In genomic region chrX:118761950-118762725, GRCh38 we compare ENCODE assay signal across 16 cellular contexts. TPM values are rescaled to one million over a fixed set of nuclear protein-coding genes. Genes with fewer than 3 reads are reported as not detected.
DNase-seq lines count a peak whose midpoint lies in the region; ATAC-seq, FAIRE-seq and TF ChIP-seq lines count a peak whose summit lies in the region.
"Had no signal": no experiment of that assay in that cellular context is flagged by ENCODE, and none has a peak within 500 bp of the region (broad histone marks: within the 10 kb centered on the region; RNA-seq: fewer than 3 reads in every experiment).

No MANE protein-coding gene starts in this region.

- H3K9me3 ChIP-seq in neural progenitor cell (ENCODE audit: low read depth): no peaks in the 10 kb centered on the region

- DNase-seq in NCI-H1105 treated with DMSO at 0.1 percent for 48 hours (lab: John Stamatoyannopoulos, UW): peak; percentile 2
- no peak for DNase-seq in NCI-H1105 (lab: John Stamatoyannopoulos, UW)
- no peak for DNase-seq in LNCaP clone FGC (ENCODE audit: low read depth)
- DNase-seq in bronchial epithelial cell (ENCODE audit: low read depth): no peak
- peak; percentile 35 for DNase-seq in neural progenitor cell (ENCODE audit: low spot score)
- DNase-seq in mucosa of gallbladder (ENCODE audit: low spot score): no peak
- DNase-seq: ACHN; activated CD4-positive, alpha-beta T cell treated with anti-CD3 and anti-CD28 coated beads, Interleukin-2, amount 50 U/mL, for 1 hour; cerebellar nuclear complex; foreskin fibroblast; kidney glomerular epithelial cell; NCI-H526 treated with DMSO at 0.1 percent for 48 hours; stimulated activated naive CD8-positive, alpha-beta T cell treated with anti-CD3 and anti-CD28 coated beads, Interleukin-15, amount 100 ng/mL, for 72 hours; SW 1271 had no signal

- no peak overlapping the region for H3K27ac Mint-ChIP-seq in neural progenitor cell

- H3K9ac ChIP-seq in neural progenitor cell: no peak overlapping the region

- no peaks in the 10 kb centered on the region for H3K9me3 Mint-ChIP-seq in neural progenitor cell
- H3K9me3 Mint-ChIP-seq: stimulated activated naive CD8-positive, alpha-beta T cell treated with anti-CD3 and anti-CD28 coated beads, Interleukin-15, amount 100 ng/mL, for 72 hours had no signal

- no peaks in the 10 kb centered on the region for H3F3A ChIP-seq in neural progenitor cell (ENCODE audit: low read depth)

- no peak for FAIRE-seq in bronchial epithelial cell (lab: Jason Lieb, UNC)

- H3K79me2 ChIP-seq in neural progenitor cell (ENCODE audit: low read depth): no peaks in the 10 kb centered on the region

- no peaks in the 10 kb centered on the region for H4K20me1 ChIP-seq in neural progenitor cell (ENCODE audit: low read depth)

- ATAC-seq in GM18502 (IDR thresholded peaks at IDR 0.05; ENCODE audit: poor library complexity, unreplicated experiment) (no peak), HG02970 (IDR thresholded peaks at IDR 0.05; ENCODE audit: low FRiP score, unreplicated experiment) (no peak)
- ATAC-seq: stimulated activated naive CD8-positive, alpha-beta T cell treated with anti-CD3 and anti-CD28 coated beads, Interleukin-15, amount 100 ng/mL, for 72 hours had no signal

- peaks cover 3% of the 10 kb centered on the region for H3K4me1 Mint-ChIP-seq in neural progenitor cell
- H3K4me1 Mint-ChIP-seq: stimulated activated naive CD8-positive, alpha-beta T cell treated with anti-CD3 and anti-CD28 coated beads, Interleukin-15, amount 100 ng/mL, for 72 hours had no signal

- H3K4me2 ChIP-seq in neural progenitor cell: no peak overlapping the region

- peaks cover 3% of the 10 kb centered on the region for H3K36me3 Mint-ChIP-seq in neural progenitor cell

- no peak overlapping the region for H2AFZ ChIP-seq in neural progenitor cell (replicated peaks)

- no peaks in the 10 kb centered on the region for H3K27me3 Mint-ChIP-seq in neural progenitor cell (ENCODE audit: insufficient read depth, low read depth)

- no peak overlapping the region for H3K27ac ChIP-seq in neural progenitor cell

- no peak overlapping the region for H3K4me3 Mint-ChIP-seq in neural progenitor cell
- H3K4me3 Mint-ChIP-seq: stimulated activated naive CD8-positive, alpha-beta T cell treated with anti-CD3 and anti-CD28 coated beads, Interleukin-15, amount 100 ng/mL, for 72 hours had no signal

- no peaks in the 10 kb centered on the region for H3K4me1 ChIP-seq in neural progenitor cell

- H3K36me3 ChIP-seq in bronchial epithelial cell (ENCODE audit: control insufficient read depth, insufficient read depth, low read length) (peaks cover 1% of the 10 kb centered on the region), neural progenitor cell (no peaks in the 10 kb centered on the region)

- peak; percentile 24; the same call in 1 of the 2 replicates for TF ChIP-seq CTCF in LNCaP clone FGC (IDR thresholded peaks at IDR 0.05; ENCODE audit: control insufficient read depth, extremely low read depth, insufficient read depth)
- TF ChIP-seq CTCF in bronchial epithelial cell (IDR thresholded peaks at IDR 0.05; ENCODE audit: insufficient read depth, low read length, severe bottlenecking): peak; percentile 14
- TF ChIP-seq CTCF in neural progenitor cell (IDR thresholded peaks at IDR 0.05): peak; percentile 44

- no peak overlapping the region for H3K4me3 ChIP-seq in LNCaP clone FGC (ENCODE audit: low read depth, low read length)
- no peak overlapping the region for H3K4me3 ChIP-seq in bronchial epithelial cell (ENCODE audit: low read depth, low read length)
- H3K4me3 ChIP-seq in neural progenitor cell: no peak overlapping the region

- H3K27me3 ChIP-seq in bronchial epithelial cell (ENCODE audit: control insufficient read depth, insufficient read depth, low read length) (no peaks in the 10 kb centered on the region), neural progenitor cell (no peaks in the 10 kb centered on the region)

RNA-seq across cellular contexts. Expression of gene IL13RA1, which starts 34.7 kb away (rescaled TPM):
- total RNA-seq in bronchial epithelial cell: 25.0 and 37.5 TPM in 2 replicates
- 1.8 and 3.2 TPM in 2 replicates for total RNA-seq in neural progenitor cell (ENCODE audit: low replicate concordance)
- 42.2 TPM for total RNA-seq in mucosa of gallbladder

Comparison
In these comparisons a context has a peak if more than half of its experiments do, and no peak if none do; other contexts are left out.
1. DNase-seq: peak in NCI-H1105 treated with DMSO at 0.1 percent for 48 hours (single experiment) and neural progenitor cell (single experiment); none in NCI-H1105 (single experiment), LNCaP clone FGC (single experiment), bronchial epithelial cell (single experiment) and mucosa of gallbladder (single experiment).
2. Peak in every context shown above with its lines, with median percentiles within 50 percentile points of each other: CTCF ChIP-seq.